25 cellular contexts compared by ENCODE assay signal in the genomic region with DNA sequence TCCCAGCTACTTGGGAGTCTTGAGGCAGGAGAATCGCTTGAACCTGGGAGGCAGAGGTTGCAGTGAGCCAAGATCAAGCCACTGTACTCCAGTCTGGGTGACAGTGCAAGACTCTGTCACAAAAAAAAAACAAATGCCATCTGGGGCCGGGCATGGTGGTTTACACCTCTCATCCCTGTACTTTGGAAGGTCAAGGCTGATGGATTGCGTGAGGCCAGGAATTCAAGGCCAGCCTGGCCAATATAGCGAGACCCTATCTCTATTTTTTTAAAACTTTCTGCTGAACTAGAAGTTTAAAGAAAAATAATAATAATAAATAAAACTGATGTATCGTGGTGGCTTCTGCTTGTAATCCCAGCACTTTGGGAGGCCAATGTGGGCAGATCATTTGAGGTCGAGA.
"Had no signal": no experiment of that assay in that cellular context is flagged by ENCODE, and none has a peak within 500 bp of the region (broad histone marks: within the 10 kb centered on the region; RNA-seq: fewer than 3 reads in every experiment).

No MANE protein-coding gene starts in this region.

- H3K4me3 Mint-ChIP-seq: mesothelial cell of epicardium; naive B cell; natural killer cell; nephron progenitor cell; stimulated activated naive B cell treated with anti-CD40 and anti-IgM and Interleukin-4, amounts not matched to agents 10 μg/mL and 1 μg/mL and 100 μg/mL, for 72 hours had no signal

- DNase-seq: hippocampal formation; left ventricle myocardium inferior; mesendoderm; naive B cell; natural killer cell; nephron progenitor cell; ovary; stimulated activated CD4-positive, alpha-beta T cell treated with anti-CD3 and anti-CD28 coated beads, Interleukin-12 subunit alpha, Interleukin-12 subunit beta, amount 100 ng/mL, for 4 hours; stimulated activated CD4-positive, alpha-beta T cell treated with anti-CD3 and anti-CD28 coated beads, Interleukin-15, amount 100 ng/mL, for 24 hours; stimulated activated CD4-positive, alpha-beta T cell treated with anti-CD3 and anti-CD28 coated beads, Interleukin-2, amount 100 ng/mL, for 24 hours; stimulated activated CD4-positive, alpha-beta T cell treated with anti-CD3 and anti-CD28 coated beads, Interleukin-4, amount 100 ng/mL, for 1 hour; stimulated activated naive B cell treated with anti-CD40 and anti-IgM and Interleukin-4, amounts not matched to agents 10 μg/mL and 1 μg/mL and 100 μg/mL, for 72 hours; stimulated activated naive CD8-positive, alpha-beta T cell treated with anti-CD3 and anti-CD28 coated beads, Interleukin-15, Interleukin-2, amounts not matched to agents 100 U/mL and 50 U/mL, for 24 hours; stomach; testis; thyroid gland; transverse colon; upper lobe of left lung had no signal

- H3K27me3 ChIP-seq: ovary, right atrium auricular region, stomach, testis, thyroid gland, transverse colon, upper lobe of left lung had no signal

- FAIRE-seq: islet of Langerhans had no signal

- H3K4me3 ChIP-seq: left ventricle myocardium inferior, lung, ovary, right atrium auricular region, skin epidermis, stomach, testis, thyroid gland, transverse colon, upper lobe of left lung had no signal

- H3K4me1 Mint-ChIP-seq: naive B cell; nephron progenitor cell; stimulated activated naive B cell treated with anti-CD40 and anti-IgM and Interleukin-4, amounts not matched to agents 10 μg/mL and 1 μg/mL and 100 μg/mL, for 72 hours had no signal

- H3K27ac Mint-ChIP-seq: mesothelial cell of epicardium, nephron progenitor cell, progenitor cell of endocrine pancreas had no signal

- H3K36me3 Mint-ChIP-seq: mesothelial cell of epicardium; naive B cell; natural killer cell; stimulated activated naive B cell treated with anti-CD40 and anti-IgM and Interleukin-4, amounts not matched to agents 10 μg/mL and 1 μg/mL and 100 μg/mL, for 72 hours had no signal

- ATAC-seq: sciatic nerve; stimulated activated naive B cell treated with anti-CD40 and anti-IgM and Interleukin-4, amounts not matched to agents 10 μg/mL and 1 μg/mL and 100 μg/mL, for 72 hours; stimulated activated naive CD8-positive, alpha-beta T cell treated with anti-CD3 and anti-CD28 coated beads, Interleukin-15, Interleukin-2, amounts not matched to agents 100 U/mL and 50 U/mL, for 24 hours had no signal

- H3K36me3 ChIP-seq: left ventricle myocardium inferior, ovary, right atrium auricular region, stomach, thyroid gland, transverse colon, upper lobe of left lung had no signal

- H3K9me3 ChIP-seq: left ventricle myocardium inferior, ovary, right atrium auricular region, stomach, testis, thyroid gland, transverse colon, upper lobe of left lung had no signal

- H3K27ac ChIP-seq: left ventricle myocardium inferior, ovary, right atrium auricular region, skin epidermis, stomach, testis, thyroid gland, transverse colon, upper lobe of left lung had no signal

- H3K27me3 Mint-ChIP-seq: naive B cell; progenitor cell of endocrine pancreas; stimulated activated naive B cell treated with anti-CD40 and anti-IgM and Interleukin-4, amounts not matched to agents 10 μg/mL and 1 μg/mL and 100 μg/mL, for 72 hours had no signal

- H3K4me1 ChIP-seq: left ventricle myocardium inferior, right atrium auricular region, stomach, testis, thyroid gland, transverse colon, upper lobe of left lung had no signal
